In genomic region chr6:114096553-114097172, GRCh38 we compare ENCODE assay signal across 8 cellular contexts.
DNase-seq lines count a peak whose midpoint lies in the region; ATAC-seq and TF ChIP-seq lines count a peak whose summit lies in the region.

No MANE protein-coding gene starts in this region.

- 10% methylated on average over 2 of the region's 2 CpGs for WGBS in smooth muscle cell (ENCODE audit: low lambda C conversion rate)

- H3K27ac ChIP-seq in C4-2B (no peak overlapping the region), smooth muscle cell (ENCODE audit: low read depth) (no peak overlapping the region)

- no peaks in the 10 kb centered on the region for H3K79me2 ChIP-seq in smooth muscle cell (ENCODE audit: low read depth)

- DNase-seq in GM13976 (ENCODE audit: low spot score) (peak; percentile 43), HT-29 (ENCODE audit: low spot score) (peak; percentile 59), SHP77 (lab: John Stamatoyannopoulos, UW) (peak; percentile 33 to 49), fibroblast of peridontal ligament (ENCODE audit: extremely low read depth) (peak; percentile 54), smooth muscle cell (lab: John Stamatoyannopoulos, UW; ENCODE audit: unreplicated experiment) (no peak), sciatic nerve (ENCODE audit: low spot score) (no peak)

- no peak overlapping the region for H3K4me2 ChIP-seq in smooth muscle cell

- no peaks in the 10 kb centered on the region for H3F3A ChIP-seq in smooth muscle cell (ENCODE audit: low read depth)

- H3K36me3 ChIP-seq in smooth muscle cell (ENCODE audit: low read depth): no peaks in the 10 kb centered on the region

- no peak for ATAC-seq in HG03196 (IDR thresholded peaks at IDR 0.05; ENCODE audit: unreplicated experiment)
- no peak for ATAC-seq in sciatic nerve

- H3K4me1 ChIP-seq in smooth muscle cell (ENCODE audit: low read depth): no peaks in the 10 kb centered on the region

- no peaks in the 10 kb centered on the region for H3K27me3 ChIP-seq in smooth muscle cell (ENCODE audit: low read depth)

- H2AFZ ChIP-seq in smooth muscle cell (ENCODE audit: low read depth): no peak overlapping the region

- H3K4me3 ChIP-seq in smooth muscle cell: no peak overlapping the region

- intact Hi-C loops in sciatic nerve (cut with DNase I): no loop called here

- no peaks in the 10 kb centered on the region for H3K9me3 ChIP-seq in smooth muscle cell (replicated peaks; ENCODE audit: low read depth)

- peak; percentile 85 for TF ChIP-seq CTCF in C4-2B (conservative IDR thresholded peaks at IDR 0.05)
- TF ChIP-seq CTCF in GM13976 (IDR thresholded peaks at IDR 0.05; ENCODE audit: borderline replicate concordance, control extremely low read depth, extremely low read depth, insufficient read depth, missing control alignments): peak; percentile 43
- peak; percentile 91 for TF ChIP-seq CTCF in smooth muscle cell (IDR thresholded peaks at IDR 0.05; ENCODE audit: borderline replicate concordance, insufficient read depth, poor library complexity, severe bottlenecking)

- H3K9ac ChIP-seq in smooth muscle cell (ENCODE audit: low read depth): no peak overlapping the region

- in situ Hi-C loops in GM13976 (cut with MboI; ENCODE audit: low sequenced_read_pairs, unreplicated experiment): no loop called here

- no peaks in the 10 kb centered on the region for H4K20me1 ChIP-seq in smooth muscle cell (ENCODE audit: low read depth)

Comparison
In these comparisons a context has a peak if more than half of its experiments do, and no peak if none do; other contexts are left out.
1. DNase-seq: peak in GM13976 (single experiment), HT-29 (single experiment), SHP77 (2 of 2) and fibroblast of peridontal ligament (single experiment); none in smooth muscle cell (single experiment) and sciatic nerve (single experiment).
2. Peak in every context shown above with its lines, with median percentiles within 50 percentile points of each other: CTCF ChIP-seq.